Comparison of ENCODE assay signal across 15 cellular contexts in the genomic region with DNA sequence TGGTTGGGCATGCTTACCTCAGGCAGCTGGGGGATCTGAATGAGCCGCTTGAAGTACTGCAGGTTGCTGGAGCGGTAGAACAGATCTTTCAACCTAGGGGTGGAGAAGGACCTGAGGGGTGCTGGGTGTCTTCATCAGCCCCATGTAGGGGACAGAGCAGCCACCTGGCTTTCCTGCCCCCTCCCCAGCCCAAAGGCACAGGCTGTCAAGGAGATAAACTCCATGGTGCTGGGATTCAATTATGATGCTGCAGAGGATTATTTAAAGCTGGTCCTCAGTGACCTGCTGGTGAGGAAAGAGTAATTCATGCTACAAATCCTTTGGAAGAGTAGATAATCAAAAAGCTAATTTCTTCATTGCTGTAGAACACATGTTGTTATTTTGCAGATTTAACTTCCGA.
DNase-seq lines count a peak whose midpoint lies in the region; ATAC-seq, FAIRE-seq and TF ChIP-seq lines count a peak whose summit lies in the region.
"Had no signal": no experiment of that assay in that cellular context is flagged by ENCODE, and none has a peak within 500 bp of the region (broad histone marks: within the 10 kb centered on the region; RNA-seq: fewer than 3 reads in every experiment).

No MANE protein-coding gene starts in this region.

- H3K9ac ChIP-seq in mesenchymal stem cell (ENCODE audit: low read length): no peak overlapping the region
- H3K9ac ChIP-seq: BLaER1 treated with 17β-estradiol and CSF1 and Interleukin-3, amounts not matched to agents 10 nM and 100 nM had no signal

- no peak overlapping the region for H3K4me3 Mint-ChIP-seq in GM23338
- H3K4me3 Mint-ChIP-seq: B cell; CD8-positive, alpha-beta T cell; H9 had no signal

- H3K4me2 ChIP-seq in GM23338: no peak overlapping the region
- H3K4me2 ChIP-seq in mesenchymal stem cell (ENCODE audit: low read length, poor library complexity, severe bottlenecking): no peak overlapping the region
- H3K4me2 ChIP-seq: BLaER1 treated with 17β-estradiol and CSF1 and Interleukin-3, amounts not matched to agents 10 nM and 100 nM had no signal

- H3K4me1 Mint-ChIP-seq in GM23338: no peaks in the 10 kb centered on the region
- H3K4me1 Mint-ChIP-seq: B cell, H9 had no signal

- no peak overlapping the region for H2BK12ac ChIP-seq in mesenchymal stem cell (ENCODE audit: low read length in 2 of 2)

- no peak overlapping the region for H3K27ac Mint-ChIP-seq in GM23338
- H3K27ac Mint-ChIP-seq: B cell; CD8-positive, alpha-beta T cell had no signal

- ATAC-seq in GM23338 (no peak), HG02840 (IDR thresholded peaks at IDR 0.05; ENCODE audit: low FRiP score, unreplicated experiment) (no peak)
- ATAC-seq: CD8-positive, alpha-beta T cell had no signal

- no peak overlapping the region for H4K8ac ChIP-seq in mesenchymal stem cell (ENCODE audit: low read length)

- H3K27ac ChIP-seq in GM23338 (ENCODE audit: low read depth) (0 out of 2 replicates have a peak overlapping the region, but pooled peaks have one; percentile 26), mesenchymal stem cell (ENCODE audit: low read length, poor library complexity, severe bottlenecking) (no peak overlapping the region)
- H3K27ac ChIP-seq: BLaER1 treated with 17β-estradiol and CSF1 and Interleukin-3, amounts not matched to agents 10 nM and 100 nM had no signal

- H3K4ac ChIP-seq in mesenchymal stem cell (ENCODE audit: low read depth in 1 of 2, low read length in 2 of 2): no peak overlapping the region

- no peaks in the 10 kb centered on the region; the same call in 2 of the 3 replicates for H3K9me3 Mint-ChIP-seq in GM23338
- H3K9me3 Mint-ChIP-seq: H9 had no signal

- H3K27me3 Mint-ChIP-seq in GM23338 (ENCODE audit: insufficient read depth, low read depth, poor library complexity): peaks cover 5% of the 10 kb centered on the region
- H3K27me3 Mint-ChIP-seq: B cell had no signal

- no peak overlapping the region for H4K91ac ChIP-seq in mesenchymal stem cell (ENCODE audit: low read length)

- no peak for TF ChIP-seq POLR2A in H54 (IDR thresholded peaks at IDR 0.05; ENCODE audit: low read depth, low read length)

- peak overlapping the region; percentile 89 for H2AK5ac ChIP-seq in mesenchymal stem cell (ENCODE audit: low read length, severe bottlenecking)

- no peak overlapping the region for H2BK15ac ChIP-seq in mesenchymal stem cell (ENCODE audit: low read depth, poor library complexity, severe bottlenecking)

- no peaks in the 10 kb centered on the region for H3F3A ChIP-seq in GM23338 (replicated peaks; ENCODE audit: low read depth)

- H3K4me3 ChIP-seq in GM23338 (no peak overlapping the region), mesenchymal stem cell (ENCODE audit: insufficient read depth in 1 of 2, low read depth in 1 of 2, low read length in 2 of 2) (no peak overlapping the region)
- H3K4me3 ChIP-seq: BLaER1 treated with 17β-estradiol and CSF1 and Interleukin-3, amounts not matched to agents 10 nM and 100 nM had no signal

- H3K4me1 ChIP-seq in GM23338 (ENCODE audit: insufficient read depth): no peaks in the 10 kb centered on the region
- H3K4me1 ChIP-seq in mesenchymal stem cell (ENCODE audit: control insufficient read depth, insufficient read depth, low read depth, low read length): peaks cover 38% of the 10 kb centered on the region

- H3K36me3 Mint-ChIP-seq in GM23338 (ENCODE audit: low read depth): peaks cover 93% of the 10 kb centered on the region

- no peak for DNase-seq in GM23338 (ENCODE audit: low spot score)
- peak; percentile 49 for DNase-seq in NCI-H82 treated with DMSO at 0.1 percent for 48 hours (lab: John Stamatoyannopoulos, UW; ENCODE audit: unreplicated experiment)
- no peak for DNase-seq in mesenchymal stem cell
- DNase-seq in NCI-H2227 (lab: John Stamatoyannopoulos, UW; ENCODE audit: unreplicated experiment): no peak
- no peak for DNase-seq in H54 (ENCODE audit: insufficient read length, low spot score)
- DNase-seq: Calu3; CD8-positive, alpha-beta T cell; GOT3; H9 had no signal

- no peak overlapping the region for H3K18ac ChIP-seq in mesenchymal stem cell (ENCODE audit: low read depth in 1 of 2, low read length in 2 of 2)

- TF ChIP-seq CTCF in GM23338 (conservative IDR thresholded peaks at IDR 0.05; ENCODE audit: low read depth in 2 of 2): no peak

- peaks cover 75% of the 10 kb centered on the region for H3K36me3 ChIP-seq in GM23338 (ENCODE audit: insufficient read depth)
- H3K36me3 ChIP-seq in mesenchymal stem cell (ENCODE audit: control insufficient read depth in 1 of 2, insufficient read depth in 2 of 2, low read depth in 1 of 2, low read length in 2 of 2): peaks cover 8 to 33% of the 10 kb centered on the region in 2 experiments

- no peak overlapping the region for H2BK5ac ChIP-seq in mesenchymal stem cell (ENCODE audit: low read depth, low read length, poor library complexity, severe bottlenecking)

- no peaks in the 10 kb centered on the region; the same call in 1 of the 2 replicates for H4K20me1 ChIP-seq in GM23338 (replicated peaks; ENCODE audit: insufficient read depth)
- H4K20me1 ChIP-seq: BLaER1 treated with 17β-estradiol and CSF1 and Interleukin-3, amounts not matched to agents 10 nM and 100 nM had no signal

- no peak for FAIRE-seq in H54 (lab: Jason Lieb, UNC)
- FAIRE-seq: G401.6, GM12891, GM18507 had no signal

- peaks cover 5% of the 10 kb centered on the region for H3K9me3 ChIP-seq in mesenchymal stem cell (ENCODE audit: control insufficient read depth, low read length)

- H3K9me2 ChIP-seq in GM23338 (ENCODE audit: insufficient read depth): no peaks in the 10 kb centered on the region

- no peak overlapping the region for H3K14ac ChIP-seq in mesenchymal stem cell (ENCODE audit: low read length in 2 of 2)

- WGBS in mesenchymal stem cell: 96% methylated on average over 3 of the region's 3 CpGs

- H3K79me1 ChIP-seq in mesenchymal stem cell (replicated peaks; ENCODE audit: low read length, poor library complexity, severe bottlenecking): no peaks in the 10 kb centered on the region

- H3K27me3 ChIP-seq in GM23338 (ENCODE audit: insufficient read depth) (no peaks in the 10 kb centered on the region), mesenchymal stem cell (ENCODE audit: control insufficient read depth in 1 of 2, insufficient read depth in 1 of 2, low read length in 2 of 2) (no peaks in the 10 kb centered on the region)
- H3K27me3 ChIP-seq: BLaER1 treated with 17β-estradiol and CSF1 and Interleukin-3, amounts not matched to agents 10 nM and 100 nM had no signal

- H3K79me2 ChIP-seq in GM23338 (replicated peaks; ENCODE audit: insufficient read depth): no peaks in the 10 kb centered on the region

- no peak overlapping the region for H2BK120ac ChIP-seq in mesenchymal stem cell (ENCODE audit: low read depth, low read length)

- H2AFZ ChIP-seq in GM23338: no peak overlapping the region
- no peak overlapping the region for H2AFZ ChIP-seq in mesenchymal stem cell (ENCODE audit: low read depth, low read length)

- H3K23ac ChIP-seq in mesenchymal stem cell (ENCODE audit: low read length in 2 of 2): no peak overlapping the region

TF ChIP-seq in GM23338, 12 proteins besides CTCF, POLR2A, EP300 and RAD21 (continues in another document):
- TF ChIP-seq JUNB (IDR thresholded peaks at IDR 0.05; ENCODE audit: unreplicated experiment): no peak
- no peak for TF ChIP-seq NANOG (IDR thresholded peaks at IDR 0.05; ENCODE audit: borderline replicate concordance)
- TF ChIP-seq POLR2AphosphoS5 (IDR thresholded peaks at IDR 0.05; ENCODE audit: low read depth): no peak
- no peak for TF ChIP-seq ZNF114 (CRISPR knock-in tag; IDR thresholded peaks at IDR 0.05)
- no peak for TF ChIP-seq STAT1 (IDR thresholded peaks at IDR 0.05; ENCODE audit: unreplicated experiment)
- no peak for TF ChIP-seq CREB1 (CRISPR knock-in tag; IDR thresholded peaks at IDR 0.05; ENCODE audit: low read depth)
- TF ChIP-seq ZNF331 (CRISPR knock-in tag; IDR thresholded peaks at IDR 0.05; ENCODE audit: low read depth): no peak
- no peak for TF ChIP-seq EZH2phosphoT487 (IDR thresholded peaks at IDR 0.05; ENCODE audit: unreplicated experiment)
- no peak for TF ChIP-seq EZH2 (IDR thresholded peaks at IDR 0.05; ENCODE audit: low read depth, unreplicated experiment)
- TF ChIP-seq, protein P1, sequence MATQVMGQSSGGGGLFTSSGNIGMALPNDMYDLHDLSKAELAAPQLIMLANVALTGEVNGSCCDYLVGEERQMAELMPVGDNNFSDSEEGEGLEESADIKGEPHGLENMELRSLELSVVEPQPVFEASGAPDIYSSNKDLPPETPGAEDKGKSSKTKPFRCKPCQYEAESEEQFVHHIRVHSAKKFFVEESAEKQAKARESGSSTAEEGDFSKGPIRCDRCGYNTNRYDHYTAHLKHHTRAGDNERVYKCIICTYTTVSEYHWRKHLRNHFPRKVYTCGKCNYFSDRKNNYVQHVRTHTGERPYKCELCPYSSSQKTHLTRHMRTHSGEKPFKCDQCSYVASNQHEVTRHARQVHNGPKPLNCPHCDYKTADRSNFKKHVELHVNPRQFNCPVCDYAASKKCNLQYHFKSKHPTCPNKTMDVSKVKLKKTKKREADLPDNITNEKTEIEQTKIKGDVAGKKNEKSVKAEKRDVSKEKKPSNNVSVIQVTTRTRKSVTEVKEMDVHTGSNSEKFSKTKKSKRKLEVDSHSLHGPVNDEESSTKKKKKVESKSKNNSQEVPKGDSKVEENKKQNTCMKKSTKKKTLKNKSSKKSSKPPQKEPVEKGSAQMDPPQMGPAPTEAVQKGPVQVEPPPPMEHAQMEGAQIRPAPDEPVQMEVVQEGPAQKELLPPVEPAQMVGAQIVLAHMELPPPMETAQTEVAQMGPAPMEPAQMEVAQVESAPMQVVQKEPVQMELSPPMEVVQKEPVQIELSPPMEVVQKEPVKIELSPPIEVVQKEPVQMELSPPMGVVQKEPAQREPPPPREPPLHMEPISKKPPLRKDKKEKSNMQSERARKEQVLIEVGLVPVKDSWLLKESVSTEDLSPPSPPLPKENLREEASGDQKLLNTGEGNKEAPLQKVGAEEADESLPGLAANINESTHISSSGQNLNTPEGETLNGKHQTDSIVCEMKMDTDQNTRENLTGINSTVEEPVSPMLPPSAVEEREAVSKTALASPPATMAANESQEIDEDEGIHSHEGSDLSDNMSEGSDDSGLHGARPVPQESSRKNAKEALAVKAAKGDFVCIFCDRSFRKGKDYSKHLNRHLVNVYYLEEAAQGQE (IDR thresholded peaks at IDR 0.05; ENCODE audit: unreplicated experiment): no peak
- TF ChIP-seq, protein P2, sequence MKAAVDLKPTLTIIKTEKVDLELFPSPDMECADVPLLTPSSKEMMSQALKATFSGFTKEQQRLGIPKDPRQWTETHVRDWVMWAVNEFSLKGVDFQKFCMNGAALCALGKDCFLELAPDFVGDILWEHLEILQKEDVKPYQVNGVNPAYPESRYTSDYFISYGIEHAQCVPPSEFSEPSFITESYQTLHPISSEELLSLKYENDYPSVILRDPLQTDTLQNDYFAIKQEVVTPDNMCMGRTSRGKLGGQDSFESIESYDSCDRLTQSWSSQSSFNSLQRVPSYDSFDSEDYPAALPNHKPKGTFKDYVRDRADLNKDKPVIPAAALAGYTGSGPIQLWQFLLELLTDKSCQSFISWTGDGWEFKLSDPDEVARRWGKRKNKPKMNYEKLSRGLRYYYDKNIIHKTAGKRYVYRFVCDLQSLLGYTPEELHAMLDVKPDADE (IDR thresholded peaks at IDR 0.05): no peak
